Comparison of ENCODE assay signal across 2 cellular contexts in genomic region chr20:10539818-10540553, GRCh38.
TF ChIP-seq lines count a peak whose summit lies in the region.

No MANE protein-coding gene starts in this region.

TF ChIP-seq in A549, 52 proteins besides CTCF, POLR2A, EP300 and RAD21 (continued from another document):
- TF ChIP-seq ZC3H11A (IDR thresholded peaks at IDR 0.05) = no peak
- TF ChIP-seq NPAS2 (CRISPR knock-in tag; IDR thresholded peaks at IDR 0.05; ENCODE audit: borderline replicate concordance) = no peak
- no peak for TF ChIP-seq HDAC2 (IDR thresholded peaks at IDR 0.05)
- no peak for TF ChIP-seq EHF (CRISPR knock-in tag; IDR thresholded peaks at IDR 0.05)
- TF ChIP-seq ZNF302 (CRISPR knock-in tag; IDR thresholded peaks at IDR 0.05) = no peak
- TF ChIP-seq ATOH8 (CRISPR knock-in tag; IDR thresholded peaks at IDR 0.05; ENCODE audit: low read depth) = no peak
- no peak for TF ChIP-seq ZFP36 (IDR thresholded peaks at IDR 0.05; ENCODE audit: borderline replicate concordance, partially characterized antibody)
- TF ChIP-seq HOXB13 (CRISPR knock-in tag; IDR thresholded peaks at IDR 0.05; ENCODE audit: low read depth) = no peak
- TF ChIP-seq EHMT2 (IDR thresholded peaks at IDR 0.05; ENCODE audit: low read depth) = no peak

TF ChIP-seq in IMR-90, 13 proteins besides CTCF, POLR2A, EP300 and RAD21:
- TF ChIP-seq ELK1 (IDR thresholded peaks at IDR 0.05; ENCODE audit: borderline replicate concordance, low read depth, low read length) (no peak), RFX5 (IDR thresholded peaks at IDR 0.05; ENCODE audit: low read depth, low read length) (no peak), MAZ (IDR thresholded peaks at IDR 0.05; ENCODE audit: borderline replicate concordance, low read depth, low read length) (no peak), NFE2L2 (IDR thresholded peaks at IDR 0.05; ENCODE audit: low read depth, low read length) (no peak), CEBPB (IDR thresholded peaks at IDR 0.05; ENCODE audit: low read depth, low read length) (no peak), RCOR1 (IDR thresholded peaks at IDR 0.05; ENCODE audit: insufficient replicate concordance, low read length) (no peak), SMC3 (IDR thresholded peaks at IDR 0.05; ENCODE audit: low read depth, low read length) (no peak), MAFK (IDR thresholded peaks at IDR 0.05; ENCODE audit: low read depth, low read length) (no peak), BHLHE40 (IDR thresholded peaks at IDR 0.05; ENCODE audit: low read depth, low read length) (no peak), MXI1 (IDR thresholded peaks at IDR 0.05; ENCODE audit: borderline replicate concordance, low read depth, low read length) (no peak), CHD1 (IDR thresholded peaks at IDR 0.05; ENCODE audit: low read depth, low read length) (no peak), FOS (IDR thresholded peaks at IDR 0.05; ENCODE audit: low read depth, low read length) (no peak), USF2 (IDR thresholded peaks at IDR 0.05; ENCODE audit: low read depth, low read length) (no peak)
